ENCODE assay signal across 8 cellular contexts in genomic region chr5:59767753-59768159, GRCh38.
DNase-seq lines count a peak whose midpoint lies in the region; ATAC-seq, FAIRE-seq and TF ChIP-seq lines count a peak whose summit lies in the region.

No MANE protein-coding gene starts in this region.

- H3K27ac ChIP-seq in WERI-Rb-1: peak overlapping the region; percentile 77
- no peak overlapping the region for H3K27ac ChIP-seq in gastrocnemius medialis

- DNase-seq in H7 (no peak), WERI-Rb-1 (no peak), gastrocnemius medialis (no peak), NOMO-1 treated with dmso at 0.1 percent for 144 hours (lab: John Stamatoyannopoulos, UW; ENCODE audit: unreplicated experiment) (no peak), D721Med (ENCODE audit: insufficient read length, low spot score) (no peak), HPDE6-E6E7 (ENCODE audit: extremely low spot score) (no peak)

- H3K36me3 ChIP-seq in H7 (replicated peaks; ENCODE audit: control insufficient read depth, insufficient read depth, low read length): no peaks in the 10 kb centered on the region
- peaks cover 5% of the 10 kb centered on the region; the same call in 1 of the 2 replicates for H3K36me3 ChIP-seq in WERI-Rb-1
- H3K36me3 ChIP-seq in gastrocnemius medialis: no peaks in the 10 kb centered on the region

- no peak for TF ChIP-seq POLR2A in gastrocnemius medialis (IDR thresholded peaks at IDR 0.05)

- TF ChIP-seq CTCF in WERI-Rb-1 (IDR thresholded peaks at IDR 0.05; ENCODE audit: low read depth, low read length) (no peak), gastrocnemius medialis (IDR thresholded peaks at IDR 0.05 in 4 of 5, conservative IDR thresholded peaks at IDR 0.05 in 1 of 5) (no peak), D721Med (IDR thresholded peaks at IDR 0.05; ENCODE audit: insufficient read depth, missing control alignments) (no peak)

- no peak for FAIRE-seq in D721Med (lab: Jason Lieb, UNC)

- H3K9me3 ChIP-seq in WERI-Rb-1 (ENCODE audit: severe bottlenecking) (no peaks in the 10 kb centered on the region), gastrocnemius medialis (no peaks in the 10 kb centered on the region)

- intact Hi-C loops in gastrocnemius medialis (cut with DNase I; ENCODE audit: low total_unique reads): no loop called here

- H3K4me1 ChIP-seq in gastrocnemius medialis: peaks cover 12 to 15% of the 10 kb centered on the region in 2 donors

- no peak for ATAC-seq in gastrocnemius medialis
- no peak for ATAC-seq in HG02759 (IDR thresholded peaks at IDR 0.05; ENCODE audit: unreplicated experiment)

- peak overlapping the region; percentile 56; the same call in 1 of the 2 replicates for H3K4me3 ChIP-seq in H7 (ENCODE audit: insufficient read depth, low read depth, low read length)
- peak overlapping the region; percentile 59 for H3K4me3 ChIP-seq in WERI-Rb-1 (ENCODE audit: low read depth, low read length)
- H3K4me3 ChIP-seq in iPS-11a (ENCODE audit: low read depth, low read length): peak overlapping the region; percentile 46
- peak overlapping the region; percentile 47 to 64 (median 56) for H3K4me3 ChIP-seq in gastrocnemius medialis

- H3K27me3 ChIP-seq in H7 (ENCODE audit: control insufficient read depth, insufficient read depth, low read length) (peaks cover 15% of the 10 kb centered on the region), WERI-Rb-1 (ENCODE audit: insufficient read depth, low read depth, severe bottlenecking) (no peaks in the 10 kb centered on the region), gastrocnemius medialis (peaks cover 35 to 39% (median 35%) of the 10 kb centered on the region in 3 donors)

- in situ Hi-C loops in gastrocnemius medialis (cut with MboI; ENCODE audit: low sequenced_read_pairs in 4 of 4): no loop called here
